Comparison of ENCODE assay signal across 1 cellular context in genomic region chr6:15504581-15505350, GRCh38.
TF ChIP-seq lines count a peak whose summit lies in the region.

No MANE protein-coding gene starts in this region.

TF ChIP-seq in HepG2, 621 proteins besides CTCF, POLR2A, EP300 and RAD21 (continued from another document and continues in another):
- TF ChIP-seq HNF1B (CRISPR knock-in tag; IDR thresholded peaks at IDR 0.05) (peak; percentile 17; the same call in 1 of the 2 replicates), ATF7 (IDR thresholded peaks at IDR 0.05) (no peak), ATF7 (CRISPR knock-in tag; IDR thresholded peaks at IDR 0.05) (peak; percentile 37; the same call in 1 of the 2 replicates), KMT2A (CRISPR knock-in tag; IDR thresholded peaks at IDR 0.05) (0 out of 2 replicates have a peak, but pooled peaks have one; percentile 34), ZNF709 (CRISPR knock-in tag; IDR thresholded peaks at IDR 0.05) (peak; percentile 84; the same call in 1 of the 2 replicates), GABPA (IDR thresholded peaks at IDR 0.05; ENCODE audit: low read depth, low read length) (no peak), GABPA (CRISPR knock-in tag; IDR thresholded peaks at IDR 0.05; ENCODE audit: low read depth) (peak; percentile 27; the same call in 1 of the 2 replicates), TOE1 (CRISPR knock-in tag; IDR thresholded peaks at IDR 0.05) (no peak), ZZZ3 (CRISPR knock-in tag; IDR thresholded peaks at IDR 0.05; ENCODE audit: borderline replicate concordance) (0 out of 2 replicates have a peak, but pooled peaks have one; percentile 49), REST (IDR thresholded peaks at IDR 0.05; ENCODE audit: borderline replicate concordance in 1 of 2, low read depth in 1 of 2, low read length in 2 of 2) (0 out of 4 replicates have a peak, but pooled peaks of 1 of the 2 experiments have one; percentile 11), ZNF263 (CRISPR knock-in tag; IDR thresholded peaks at IDR 0.05) (peak; percentile 32; the same call in 1 of the 2 replicates), NFAT5 (CRISPR knock-in tag; IDR thresholded peaks at IDR 0.05) (no peak), RARA (CRISPR knock-in tag; IDR thresholded peaks at IDR 0.05) (peak; percentile 52; the same call in 1 of the 2 replicates), KLF15 (CRISPR knock-in tag; IDR thresholded peaks at IDR 0.05; ENCODE audit: borderline replicate concordance) (no peak), ZNF12 (CRISPR knock-in tag; IDR thresholded peaks at IDR 0.05) (peak; percentile 91), ZNF431 (CRISPR knock-in tag; IDR thresholded peaks at IDR 0.05; ENCODE audit: borderline replicate concordance, low read depth) (no peak), IRF2 (CRISPR knock-in tag; IDR thresholded peaks at IDR 0.05) (peak; percentile 63; the same call in 1 of the 2 replicates), ZNF335 (CRISPR knock-in tag; IDR thresholded peaks at IDR 0.05) (0 out of 2 replicates have a peak, but pooled peaks have one; percentile 47), ZNF75D (CRISPR knock-in tag; IDR thresholded peaks at IDR 0.05; ENCODE audit: borderline replicate concordance) (no peak), ZNF605 (CRISPR knock-in tag; IDR thresholded peaks at IDR 0.05) (peak; percentile 61), HMGXB4 (CRISPR knock-in tag; IDR thresholded peaks at IDR 0.05; ENCODE audit: borderline replicate concordance in 1 of 2, low read depth in 1 of 2) (peak in 1 of 2 experiments; percentile 27; a peak in 1 of 4 replicates), ZFP91 (CRISPR knock-in tag; IDR thresholded peaks at IDR 0.05; ENCODE audit: borderline replicate concordance) (0 out of 2 replicates have a peak, but pooled peaks have one; percentile 45)
- TF ChIP-seq, protein P1, sequence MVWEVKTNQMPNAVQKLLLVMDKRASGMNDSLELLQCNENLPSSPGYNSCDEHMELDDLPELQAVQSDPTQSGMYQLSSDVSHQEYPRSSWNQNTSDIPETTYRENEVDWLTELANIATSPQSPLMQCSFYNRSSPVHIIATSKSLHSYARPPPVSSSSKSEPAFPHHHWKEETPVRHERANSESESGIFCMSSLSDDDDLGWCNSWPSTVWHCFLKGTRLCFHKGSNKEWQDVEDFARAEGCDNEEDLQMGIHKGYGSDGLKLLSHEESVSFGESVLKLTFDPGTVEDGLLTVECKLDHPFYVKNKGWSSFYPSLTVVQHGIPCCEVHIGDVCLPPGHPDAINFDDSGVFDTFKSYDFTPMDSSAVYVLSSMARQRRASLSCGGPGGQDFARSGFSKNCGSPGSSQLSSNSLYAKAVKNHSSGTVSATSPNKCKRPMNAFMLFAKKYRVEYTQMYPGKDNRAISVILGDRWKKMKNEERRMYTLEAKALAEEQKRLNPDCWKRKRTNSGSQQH (CRISPR knock-in tag; IDR thresholded peaks at IDR 0.05; ENCODE audit: low read depth): no peak; the same call in 1 of the 2 replicates
- TF ChIP-seq, protein P2, sequence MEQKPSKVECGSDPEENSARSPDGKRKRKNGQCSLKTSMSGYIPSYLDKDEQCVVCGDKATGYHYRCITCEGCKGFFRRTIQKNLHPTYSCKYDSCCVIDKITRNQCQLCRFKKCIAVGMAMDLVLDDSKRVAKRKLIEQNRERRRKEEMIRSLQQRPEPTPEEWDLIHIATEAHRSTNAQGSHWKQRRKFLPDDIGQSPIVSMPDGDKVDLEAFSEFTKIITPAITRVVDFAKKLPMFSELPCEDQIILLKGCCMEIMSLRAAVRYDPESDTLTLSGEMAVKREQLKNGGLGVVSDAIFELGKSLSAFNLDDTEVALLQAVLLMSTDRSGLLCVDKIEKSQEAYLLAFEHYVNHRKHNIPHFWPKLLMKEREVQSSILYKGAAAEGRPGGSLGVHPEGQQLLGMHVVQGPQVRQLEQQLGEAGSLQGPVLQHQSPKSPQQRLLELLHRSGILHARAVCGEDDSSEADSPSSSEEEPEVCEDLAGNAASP (CRISPR knock-in tag; IDR thresholded peaks at IDR 0.05; ENCODE audit: borderline replicate concordance): peak; percentile 72; the same call in 1 of the 2 replicates
- TF ChIP-seq, protein P3, sequence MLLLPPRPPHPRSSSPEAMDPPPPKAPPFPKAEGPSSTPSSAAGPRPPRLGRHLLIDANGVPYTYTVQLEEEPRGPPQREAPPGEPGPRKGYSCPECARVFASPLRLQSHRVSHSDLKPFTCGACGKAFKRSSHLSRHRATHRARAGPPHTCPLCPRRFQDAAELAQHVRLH (CRISPR knock-in tag; IDR thresholded peaks at IDR 0.05; ENCODE audit: borderline replicate concordance, low read depth): peak; percentile 39; the same call in 1 of the 2 replicates
- TF ChIP-seq, protein P4, sequence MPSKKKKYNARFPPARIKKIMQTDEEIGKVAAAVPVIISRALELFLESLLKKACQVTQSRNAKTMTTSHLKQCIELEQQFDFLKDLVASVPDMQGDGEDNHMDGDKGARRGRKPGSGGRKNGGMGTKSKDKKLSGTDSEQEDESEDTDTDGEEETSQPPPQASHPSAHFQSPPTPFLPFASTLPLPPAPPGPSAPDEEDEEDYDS (CRISPR knock-in tag; IDR thresholded peaks at IDR 0.05): 0 out of 2 replicates have a peak, but pooled peaks have one; percentile 32
- TF ChIP-seq, protein P5, sequence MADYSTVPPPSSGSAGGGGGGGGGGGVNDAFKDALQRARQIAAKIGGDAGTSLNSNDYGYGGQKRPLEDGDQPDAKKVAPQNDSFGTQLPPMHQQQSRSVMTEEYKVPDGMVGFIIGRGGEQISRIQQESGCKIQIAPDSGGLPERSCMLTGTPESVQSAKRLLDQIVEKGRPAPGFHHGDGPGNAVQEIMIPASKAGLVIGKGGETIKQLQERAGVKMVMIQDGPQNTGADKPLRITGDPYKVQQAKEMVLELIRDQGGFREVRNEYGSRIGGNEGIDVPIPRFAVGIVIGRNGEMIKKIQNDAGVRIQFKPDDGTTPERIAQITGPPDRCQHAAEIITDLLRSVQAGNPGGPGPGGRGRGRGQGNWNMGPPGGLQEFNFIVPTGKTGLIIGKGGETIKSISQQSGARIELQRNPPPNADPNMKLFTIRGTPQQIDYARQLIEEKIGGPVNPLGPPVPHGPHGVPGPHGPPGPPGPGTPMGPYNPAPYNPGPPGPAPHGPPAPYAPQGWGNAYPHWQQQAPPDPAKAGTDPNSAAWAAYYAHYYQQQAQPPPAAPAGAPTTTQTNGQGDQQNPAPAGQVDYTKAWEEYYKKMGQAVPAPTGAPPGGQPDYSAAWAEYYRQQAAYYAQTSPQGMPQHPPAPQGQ (CRISPR knock-in tag; IDR thresholded peaks at IDR 0.05; ENCODE audit: borderline replicate concordance): no peak
- TF ChIP-seq, protein P6, sequence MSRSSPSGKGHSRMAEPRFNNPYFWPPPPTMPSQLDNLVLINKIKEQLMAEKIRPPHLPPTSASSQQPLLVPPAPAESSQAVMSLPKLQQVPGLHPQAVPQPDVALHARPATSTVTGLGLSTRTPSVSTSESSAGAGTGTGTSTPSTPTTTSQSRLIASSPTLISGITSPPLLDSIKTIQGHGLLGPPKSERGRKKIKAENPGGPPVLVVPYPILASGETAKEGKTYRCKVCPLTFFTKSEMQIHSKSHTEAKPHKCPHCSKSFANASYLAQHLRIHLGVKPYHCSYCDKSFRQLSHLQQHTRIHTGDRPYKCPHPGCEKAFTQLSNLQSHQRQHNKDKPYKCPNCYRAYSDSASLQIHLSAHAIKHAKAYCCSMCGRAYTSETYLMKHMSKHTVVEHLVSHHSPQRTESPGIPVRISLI (CRISPR knock-in tag; IDR thresholded peaks at IDR 0.05; ENCODE audit: borderline replicate concordance): peak; percentile 71; the same call in 1 of the 2 replicates
